16 cellular contexts compared by ENCODE assay signal in the genomic region with DNA sequence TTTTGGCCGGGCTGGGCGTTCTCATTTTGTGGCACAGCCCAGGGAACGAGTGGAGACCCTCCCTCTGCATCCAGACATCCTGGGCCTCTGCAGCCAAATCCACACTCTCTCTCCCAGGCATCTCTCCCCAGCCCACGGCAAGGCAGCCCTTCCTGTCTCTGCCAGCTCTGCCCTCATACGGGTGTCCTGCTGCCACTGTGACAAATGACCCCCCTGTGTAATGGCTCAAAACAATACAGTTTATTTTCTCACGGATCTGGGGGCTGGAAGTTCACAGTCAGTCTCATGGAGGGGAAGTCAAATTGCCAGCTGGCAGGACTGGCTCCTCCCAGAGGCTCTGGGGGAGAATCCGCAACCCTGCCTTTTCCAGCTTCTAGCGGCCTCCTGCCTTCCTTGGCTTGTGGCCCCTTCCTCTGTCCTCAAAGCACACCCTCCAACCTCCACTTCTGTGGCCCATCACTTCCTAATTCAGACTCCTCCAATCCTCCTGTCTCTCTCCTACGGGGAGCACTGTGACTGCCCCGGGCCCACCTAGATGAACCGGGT.
A peak's percentile ranks its signal among the peaks of the same experiment; 100 is the strongest.
DNase-seq lines count a peak whose midpoint lies in the region; ATAC-seq and TF ChIP-seq lines count a peak whose summit lies in the region.
"Had no signal": no experiment of that assay in that cellular context is flagged by ENCODE, and none has a peak within 500 bp of the region (broad histone marks: within the 10 kb centered on the region; RNA-seq: fewer than 3 reads in every experiment).

No MANE protein-coding gene starts in this region.

- DNase-seq in activated CD4-positive, CD25-positive, alpha-beta regulatory T cell treated with anti-CD3 and anti-CD28 coated beads, Interleukin-2, amount 50 U/mL, for 72 hours = peak; percentile 16
- DNase-seq in NCI-H2171 treated with DMSO at 0.1 percent for 48 hours (lab: John Stamatoyannopoulos, UW) = peak; percentile 70
- DNase-seq in hepatocyte (ENCODE audit: low spot score) = peak; percentile 5
- peak; percentile 44 for DNase-seq in sciatic nerve (ENCODE audit: low spot score)
- no peak for DNase-seq in NCI-H1417 (lab: John Stamatoyannopoulos, UW)
- DNase-seq in activated CD4-positive, alpha-beta T cell treated with anti-CD3 and anti-CD28 coated beads for 48 hours = no peak
- DNase-seq: activated naive CD4-positive, alpha-beta T cell treated with anti-CD3 and anti-CD28 coated beads, Interleukin-2, amount 50 U/mL, for 16 hours; effector memory CD8-positive, alpha-beta T cell; hippocampal formation; KBM-7; stimulated activated naive B cell treated with anti-CD40 and anti-IgM and Interleukin-4, amounts not matched to agents 10 μg/mL and 1 μg/mL and 100 μg/mL, for 72 hours; SW 1271 had no signal

- no peaks in the 10 kb centered on the region for H3K9me2 ChIP-seq in hepatocyte (replicated peaks; ENCODE audit: insufficient read depth)

- no peak overlapping the region for H2AFZ ChIP-seq in hepatocyte

- no peak overlapping the region for H3K4me2 ChIP-seq in hepatocyte
- H3K4me2 ChIP-seq: A549 had no signal

- no peaks in the 10 kb centered on the region for H3K9me3 ChIP-seq in hepatocyte (ENCODE audit: low read depth)

- 84% methylated on average over 11 of the region's 11 CpGs for WGBS in hepatocyte (ENCODE audit: low lambda C conversion rate, missing lambda C conversion rate)

- H3K4me1 ChIP-seq in hepatocyte (ENCODE audit: insufficient read depth) = peaks cover 20% of the 10 kb centered on the region
- H3K4me1 ChIP-seq: A549, left lung had no signal

- no peak for TF ChIP-seq CTCF in hepatocyte (IDR thresholded peaks at IDR 0.05; ENCODE audit: poor library complexity)

- no peaks in the 10 kb centered on the region for H3K79me2 ChIP-seq in hepatocyte

- H3K4me3 ChIP-seq in hepatocyte = no peak overlapping the region
- H3K4me3 ChIP-seq: A549, left lung had no signal

- no peaks in the 10 kb centered on the region for H4K20me1 ChIP-seq in hepatocyte (ENCODE audit: insufficient read depth, poor library complexity, severe bottlenecking)

- peak overlapping the region; percentile 56 for H3K27ac ChIP-seq in hepatocyte
- H3K27ac ChIP-seq: left lung had no signal

- no peaks in the 10 kb centered on the region for H3K36me3 ChIP-seq in hepatocyte (replicated peaks; ENCODE audit: insufficient read depth, low read depth)
- H3K36me3 ChIP-seq: left lung had no signal

- no peak for ATAC-seq in activated CD4-positive, CD25-positive, alpha-beta regulatory T cell treated with anti-CD3 and anti-CD28 coated beads, Interleukin-2, amount 50 U/mL, for 24 hours
- ATAC-seq in sciatic nerve (peak; percentile 19), HG02870 (IDR thresholded peaks at IDR 0.05; ENCODE audit: unreplicated experiment) (no peak)
- ATAC-seq: effector memory CD8-positive, alpha-beta T cell; left lung had no signal

- intact Hi-C loops in sciatic nerve (cut with DNase I) = no loop called here

- no peaks in the 10 kb centered on the region for H3K27me3 ChIP-seq in hepatocyte
- H3K27me3 ChIP-seq: left lung had no signal

Comparison
In these comparisons a context has a peak if more than half of its experiments do, and no peak if none do; other contexts are left out.
1. DNase-seq: peak in activated CD4-positive, CD25-positive, alpha-beta regulatory T cell treated with anti-CD3 and anti-CD28 coated beads, Interleukin-2, amount 50 U/mL, for 72 hours (single experiment), NCI-H2171 treated with DMSO at 0.1 percent for 48 hours (single experiment), hepatocyte (single experiment) and sciatic nerve (single experiment); none in NCI-H1417 (0 of 3) and activated CD4-positive, alpha-beta T cell treated with anti-CD3 and anti-CD28 coated beads for 48 hours (single experiment).